In genomic region chr2:101064505-101064867, GRCh38 we compare ENCODE assay signal across 15 cellular contexts.
DNase-seq lines count a peak whose midpoint lies in the region; ATAC-seq and TF ChIP-seq lines count a peak whose summit lies in the region.
"Had no signal": no experiment of that assay in that cellular context is flagged by ENCODE, and none has a peak within 500 bp of the region (broad histone marks: within the 10 kb centered on the region; RNA-seq: fewer than 3 reads in every experiment).

No MANE protein-coding gene starts in this region.

- H3K4me1 ChIP-seq in heart right ventricle = peaks cover 12 to 57% (median 41%) of the 10 kb centered on the region in 9 donors
- peaks cover 15% of the 10 kb centered on the region for H3K4me1 ChIP-seq in SJCRH30
- peaks cover 0 to 29% (median 13%) of the 10 kb centered on the region in 4 donors for H3K4me1 ChIP-seq in right lobe of liver
- H3K4me1 ChIP-seq in thyroid gland = peaks cover 11 to 29% of the 10 kb centered on the region in 2 donors
- H3K4me1 ChIP-seq: Peyer's patch, uterus had no signal

- H3K36me3 ChIP-seq in heart right ventricle = peaks cover 0 to 13% (median 0%) of the 10 kb centered on the region in 9 donors
- no peaks in the 10 kb centered on the region for H3K36me3 ChIP-seq in SJCRH30
- no peaks in the 10 kb centered on the region for H3K36me3 ChIP-seq in right lobe of liver
- no peaks in the 10 kb centered on the region for H3K36me3 ChIP-seq in thyroid gland
- H3K36me3 ChIP-seq: Peyer's patch, uterus had no signal

- H3K27me3 ChIP-seq in heart right ventricle (no peaks in the 10 kb centered on the region), SJCRH30 (no peaks in the 10 kb centered on the region), right lobe of liver (no peaks in the 10 kb centered on the region), thyroid gland (no peaks in the 10 kb centered on the region)
- H3K27me3 ChIP-seq: Peyer's patch, uterus had no signal

- no peak overlapping the region for H3K4me3 ChIP-seq in heart right ventricle
- no peak overlapping the region for H3K4me3 ChIP-seq in SJCRH30
- H3K4me3 ChIP-seq in right lobe of liver = no peak overlapping the region
- H3K4me3 ChIP-seq in thyroid gland (replicated peaks in 1 of 3) = no peak overlapping the region
- H3K4me3 ChIP-seq: Peyer's patch, uterus had no signal

- no peak for TF ChIP-seq POLR2A in right lobe of liver (IDR thresholded peaks at IDR 0.05)
- TF ChIP-seq POLR2A in thyroid gland (IDR thresholded peaks at IDR 0.05) = no peak

- intact Hi-C loops in heart right ventricle (cut with DNase I) (loop anchor here in 3 of 10 donors (2.0 to 5.0 kb wide), 3 partner anchors 43 to 88 kb away; partner anchors contain the start of gene TBC1D8 (in 1 of the 3)), Right ventricle myocardium superior (cut with DNase I) (no loop called here), right lobe of liver (cut with DNase I) (no loop called here), thyroid gland (cut with DNase I) (no loop called here)

- ATAC-seq in heart right ventricle (no peak), Right ventricle myocardium superior (ENCODE audit: poor library complexity) (no peak), right lobe of liver (no peak), GM21576 (IDR thresholded peaks at IDR 0.05; ENCODE audit: unreplicated experiment) (no peak)
- ATAC-seq: T-helper 17 cell had no signal

- peak overlapping the region in 7 of 10 donors; percentile 17 to 76 (median 49) for H3K27ac ChIP-seq in heart right ventricle
- H3K27ac ChIP-seq in SJCRH30 = peak overlapping the region; percentile 7; the same call in 1 of the 2 replicates
- H3K27ac ChIP-seq in right lobe of liver = peak overlapping the region in 2 of 3 donors; percentile 26 to 44
- peak overlapping the region in 2 of 3 donors; percentile 56 to 84 for H3K27ac ChIP-seq in thyroid gland
- H3K27ac ChIP-seq: Peyer's patch had no signal

- no peak for TF ChIP-seq CTCF in heart right ventricle (IDR thresholded peaks at IDR 0.05)
- TF ChIP-seq CTCF in right lobe of liver (IDR thresholded peaks at IDR 0.05) = no peak
- no peak for TF ChIP-seq CTCF in thyroid gland (IDR thresholded peaks at IDR 0.05)

- H3K9me3 ChIP-seq in heart right ventricle (no peaks in the 10 kb centered on the region), SJCRH30 (replicated peaks) (no peaks in the 10 kb centered on the region), right lobe of liver (no peaks in the 10 kb centered on the region), thyroid gland (no peaks in the 10 kb centered on the region)
- H3K9me3 ChIP-seq: Peyer's patch, uterus had no signal

- 97 to 98% methylated on average over 3 of the region's 3 CpGs for WGBS in heart right ventricle, 2 donors
- WGBS in right lobe of liver (ENCODE audit: insufficient coverage, low coverage, low lambda C conversion rate, missing lambda C conversion rate) = 87% methylated on average over 3 of the region's 3 CpGs
- 91 to 94% methylated on average over 3 of the region's 3 CpGs for WGBS in thyroid gland, 2 donors

- DNase-seq in heart right ventricle (no peak), Right ventricle myocardium superior (no peak), SJCRH30 (no peak), right lobe of liver (no peak), thyroid gland (no peak), GM19240 (ENCODE audit: insufficient read length, low spot score) (no peak)
- no peak for DNase-seq in stimulated activated CD4-positive, alpha-beta T cell treated with anti-CD3 and anti-CD28 coated beads, Interleukin-4, amount 100 ng/mL, for 1 hour
- DNase-seq: COR-L47, GF-D8, H7, NCI-H1694 treated with DMSO at 0.1 percent for 48 hours, Peyer's patch, T-helper 17 cell, uterus had no signal

Comparison
In these comparisons a context has a peak if more than half of its experiments do, and no peak if none do; other contexts are left out.
1. H3K27ac ChIP-seq: peak in every context shown above with its lines; median percentile 70 in thyroid gland; 49 in heart right ventricle; 35 in right lobe of liver; 7 in SJCRH30.